In the genomic region with DNA sequence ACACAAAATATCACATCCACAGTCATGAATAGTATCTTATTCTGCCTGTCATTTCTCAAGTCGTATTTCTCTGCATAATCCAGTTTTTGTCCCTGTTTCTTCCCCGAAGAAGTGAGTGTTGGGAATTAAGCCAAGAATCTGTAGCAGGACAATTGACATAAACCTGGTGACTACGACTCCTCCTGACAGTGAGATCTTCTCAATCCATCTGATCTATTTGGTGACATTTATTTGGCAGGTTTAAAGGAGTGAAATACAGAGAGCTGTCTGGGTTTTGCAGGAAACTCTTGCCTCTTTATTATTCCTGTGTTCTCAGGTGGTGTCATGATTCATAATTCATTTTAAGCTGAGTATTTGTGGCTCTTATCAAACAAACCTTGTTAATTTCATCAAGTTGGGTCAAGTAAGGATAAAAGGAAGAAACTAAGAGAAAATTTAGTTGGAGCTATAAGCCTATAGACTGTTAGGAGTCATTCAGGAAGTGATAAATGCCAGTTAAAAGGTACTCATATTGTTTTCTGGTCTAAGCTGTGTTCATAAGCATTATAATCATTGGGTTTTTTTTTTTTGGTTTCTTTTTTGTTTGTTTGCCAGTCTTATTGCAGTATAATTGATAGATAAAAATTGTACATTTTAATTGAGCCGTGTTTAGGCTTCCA, we compare ENCODE assay signal across 11 cellular contexts.
"Had no signal": no experiment of that assay in that cellular context is flagged by ENCODE, and none has a peak within 500 bp of the region (broad histone marks: within the 10 kb centered on the region; RNA-seq: fewer than 3 reads in every experiment).

No MANE protein-coding gene starts in this region.

- H3K4me1 Mint-ChIP-seq: activated B cell treated with CpG ODN at 0.5 μM for 24 hours; activated CD4-positive, alpha-beta T cell treated with anti-CD3 and anti-CD28 coated beads, Interleukin-2, amount 10 ng/mL, durations not matched to agents 7 days and 5 days had no signal

- H3K4me1 ChIP-seq: stomach had no signal

- H3K9me3 ChIP-seq: stomach, thoracic aorta had no signal

- DNase-seq: activated B cell treated with CpG ODN at 0.5 μM for 24 hours; activated CD4-positive, alpha-beta T cell treated with anti-CD3 and anti-CD28 coated beads, Interleukin-2, amount 10 ng/mL, durations not matched to agents 7 days and 5 days; activated naive CD4-positive, alpha-beta T cell treated with anti-CD3 and anti-CD28 coated beads for 36 hours; activated T-cell treated with anti-CD3 and anti-CD28 coated beads for 4 hours; effector memory CD8-positive, alpha-beta T cell; midbrain; stimulated activated CD4-positive, alpha-beta T cell treated with anti-CD3 and anti-CD28 coated beads, Interleukin-4, amount 100 ng/mL, for 4 hours; stomach had no signal

- H3K27me3 Mint-ChIP-seq: activated CD4-positive, alpha-beta T cell treated with anti-CD3 and anti-CD28 coated beads, Interleukin-2, amount 10 ng/mL, durations not matched to agents 7 days and 5 days; activated T-helper 17 cell treated with anti-CD3 and anti-CD28 coated beads, Interleukin-2, amount 50 U/mL, for 72 hours; effector memory CD8-positive, alpha-beta T cell had no signal

- H3K27me3 ChIP-seq: stomach had no signal

- H3K27ac ChIP-seq: coronary artery, stomach, thoracic aorta had no signal

- H3K27ac Mint-ChIP-seq: activated B cell treated with CpG ODN at 0.5 μM for 24 hours; activated CD4-positive, alpha-beta T cell treated with anti-CD3 and anti-CD28 coated beads, Interleukin-2, amount 10 ng/mL, durations not matched to agents 7 days and 5 days; activated naive CD4-positive, alpha-beta T cell treated with anti-CD3 and anti-CD28 coated beads for 36 hours; activated T-helper 17 cell treated with anti-CD3 and anti-CD28 coated beads, Interleukin-2, amount 50 U/mL, for 72 hours; effector memory CD8-positive, alpha-beta T cell had no signal

- H3K4me3 Mint-ChIP-seq: activated B cell treated with CpG ODN at 0.5 μM for 24 hours; activated CD4-positive, alpha-beta T cell treated with anti-CD3 and anti-CD28 coated beads, Interleukin-2, amount 10 ng/mL, durations not matched to agents 7 days and 5 days; activated naive CD4-positive, alpha-beta T cell treated with anti-CD3 and anti-CD28 coated beads for 36 hours; activated T-helper 17 cell treated with anti-CD3 and anti-CD28 coated beads, Interleukin-2, amount 50 U/mL, for 72 hours; effector memory CD8-positive, alpha-beta T cell had no signal

- ATAC-seq: activated T-helper 17 cell treated with anti-CD3 and anti-CD28 coated beads, Interleukin-2, amount 50 U/mL, for 72 hours; effector memory CD8-positive, alpha-beta T cell had no signal

- H3K4me3 ChIP-seq: coronary artery, stomach, thoracic aorta had no signal

- H3K36me3 ChIP-seq: stomach, thoracic aorta had no signal
